Comparison of ENCODE assay signal across 12 cellular contexts in the genomic region with DNA sequence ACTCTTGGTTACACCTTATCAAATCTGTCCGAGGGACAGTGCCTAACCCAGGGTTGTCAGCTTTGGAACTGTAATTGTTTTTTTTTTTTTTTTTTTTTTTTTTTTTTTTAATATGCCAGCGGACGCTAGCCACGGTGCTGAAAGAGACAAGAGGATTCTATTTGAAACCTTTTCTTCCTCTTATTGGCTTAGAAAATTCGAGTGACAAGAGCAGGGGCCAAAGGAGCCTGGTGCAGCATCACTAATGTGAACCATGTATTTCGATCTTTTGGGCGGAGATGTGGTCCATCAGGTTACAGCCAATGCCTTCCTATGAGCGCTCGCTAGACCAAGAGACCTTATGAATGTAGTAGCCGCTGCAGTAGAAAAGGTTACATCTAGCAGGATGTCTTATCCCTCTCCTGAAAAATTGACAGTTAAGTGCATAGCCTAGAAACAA.
A peak's percentile ranks its signal among the peaks of the same experiment; 100 is the strongest.
DNase-seq lines count a peak whose midpoint lies in the region; ATAC-seq lines count a peak whose summit lies in the region.
"Had no signal": no experiment of that assay in that cellular context is flagged by ENCODE, and none has a peak within 500 bp of the region (broad histone marks: within the 10 kb centered on the region; RNA-seq: fewer than 3 reads in every experiment).

No MANE protein-coding gene starts in this region.

- DNase-seq in ACHN = peak; percentile 37
- peak; percentile 34 for DNase-seq in adipocyte (ENCODE audit: low read depth)
- no peak for DNase-seq in stimulated activated naive B cell treated with anti-CD40 and anti-IgM and Interleukin-4, amounts not matched to agents 10 μg/mL and 1 μg/mL and 100 μg/mL, for 72 hours
- no peak for DNase-seq in RPMI8226
- DNase-seq in activated naive CD4-positive, alpha-beta T cell (lab: John Stamatoyannopoulos, UW) = no peak
- no peak for DNase-seq in activated naive CD8-positive, alpha-beta T cell treated with anti-CD3 and anti-CD28 coated beads, Interleukin-2, amount 50 U/mL, for 24 hours
- DNase-seq: activated gamma-delta T cell, kidney glomerular epithelial cell had no signal

- in situ Hi-C loops in ACHN (cut with HindIII; ENCODE audit: low pct_ligation_motif_present, low pct_unique_long_range_greater_than_20kb, low sequenced_read_pairs) = no loop called here

- H3K9me3 ChIP-seq in HUES48 (ENCODE audit: control insufficient read depth, insufficient read depth, low read length) (no peaks in the 10 kb centered on the region), adipocyte (ENCODE audit: control insufficient read depth, low read length) (no peaks in the 10 kb centered on the region), iPS-18c (ENCODE audit: control insufficient read depth, insufficient read depth, low read length) (no peaks in the 10 kb centered on the region)
- H3K9me3 ChIP-seq: BLaER1 treated with 17β-estradiol and CSF1 and Interleukin-3, amounts not matched to agents 10 nM and 100 nM had no signal

- H3K27me3 ChIP-seq in HUES48 (ENCODE audit: control insufficient read depth, insufficient read depth, low read length) (peaks cover 26% of the 10 kb centered on the region), adipocyte (replicated peaks; ENCODE audit: control insufficient read depth, insufficient read depth, low read length) (peaks cover 25% of the 10 kb centered on the region)
- H3K27me3 ChIP-seq: BLaER1 treated with 17β-estradiol and CSF1 and Interleukin-3, amounts not matched to agents 10 nM and 100 nM had no signal

- no peak for ATAC-seq in stimulated activated naive B cell treated with anti-CD40 and anti-IgM and Interleukin-4, amounts not matched to agents 10 μg/mL and 1 μg/mL and 100 μg/mL, for 72 hours (replicated peaks)
- no peak for ATAC-seq in activated naive CD8-positive, alpha-beta T cell treated with anti-CD3 and anti-CD28 coated beads, Interleukin-2, amount 50 U/mL, for 24 hours
- ATAC-seq: sciatic nerve had no signal

- H3K27ac Mint-ChIP-seq in stimulated activated naive B cell treated with anti-CD40 and anti-IgM and Interleukin-4, amounts not matched to agents 10 μg/mL and 1 μg/mL and 100 μg/mL, for 72 hours = no peak overlapping the region
- H3K27ac Mint-ChIP-seq in activated naive CD8-positive, alpha-beta T cell treated with anti-CD3 and anti-CD28 coated beads, Interleukin-2, amount 50 U/mL, for 24 hours = no peak overlapping the region

- no peaks in the 10 kb centered on the region for H3K36me3 Mint-ChIP-seq in stimulated activated naive B cell treated with anti-CD40 and anti-IgM and Interleukin-4, amounts not matched to agents 10 μg/mL and 1 μg/mL and 100 μg/mL, for 72 hours
- no peaks in the 10 kb centered on the region for H3K36me3 Mint-ChIP-seq in activated naive CD8-positive, alpha-beta T cell treated with anti-CD3 and anti-CD28 coated beads, Interleukin-2, amount 50 U/mL, for 24 hours (ENCODE audit: low read depth)

- H3K4me3 ChIP-seq in HUES48 (ENCODE audit: low read depth, low read length) (peak overlapping the region; percentile 45), adipocyte (ENCODE audit: low read length) (no peak overlapping the region), iPS-18c (ENCODE audit: insufficient read depth, low read depth, low read length) (peak overlapping the region; percentile 41; the same call in 1 of the 2 replicates)
- H3K4me3 ChIP-seq: BLaER1 treated with 17β-estradiol and CSF1 and Interleukin-3, amounts not matched to agents 10 nM and 100 nM had no signal

- no peak overlapping the region for H3K9ac ChIP-seq in HUES48 (ENCODE audit: low read depth, low read length)
- H3K9ac ChIP-seq in adipocyte (ENCODE audit: low read length) = no peak overlapping the region
- H3K9ac ChIP-seq: BLaER1 treated with 17β-estradiol and CSF1 and Interleukin-3, amounts not matched to agents 10 nM and 100 nM had no signal

- H3K4me3 Mint-ChIP-seq in stimulated activated naive B cell treated with anti-CD40 and anti-IgM and Interleukin-4, amounts not matched to agents 10 μg/mL and 1 μg/mL and 100 μg/mL, for 72 hours = no peak overlapping the region
- H3K4me3 Mint-ChIP-seq in activated naive CD8-positive, alpha-beta T cell treated with anti-CD3 and anti-CD28 coated beads, Interleukin-2, amount 50 U/mL, for 24 hours = no peak overlapping the region

- peaks cover 0 to 2% of the 10 kb centered on the region in 2 donors for H3K4me1 Mint-ChIP-seq in stimulated activated naive B cell treated with anti-CD40 and anti-IgM and Interleukin-4, amounts not matched to agents 10 μg/mL and 1 μg/mL and 100 μg/mL, for 72 hours
- H3K4me1 Mint-ChIP-seq in activated naive CD8-positive, alpha-beta T cell treated with anti-CD3 and anti-CD28 coated beads, Interleukin-2, amount 50 U/mL, for 24 hours = no peaks in the 10 kb centered on the region

- peaks cover 16 to 24% of the 10 kb centered on the region in 2 donors for H3K27me3 Mint-ChIP-seq in stimulated activated naive B cell treated with anti-CD40 and anti-IgM and Interleukin-4, amounts not matched to agents 10 μg/mL and 1 μg/mL and 100 μg/mL, for 72 hours
- H3K27me3 Mint-ChIP-seq in activated naive CD8-positive, alpha-beta T cell treated with anti-CD3 and anti-CD28 coated beads, Interleukin-2, amount 50 U/mL, for 24 hours = peaks cover 13% of the 10 kb centered on the region

- H3K4me1 ChIP-seq in HUES48 (ENCODE audit: control insufficient read depth, insufficient read depth, low read length) = peaks cover 3% of the 10 kb centered on the region; the same call in 1 of the 2 replicates
- no peaks in the 10 kb centered on the region for H3K4me1 ChIP-seq in adipocyte (ENCODE audit: control insufficient read depth, insufficient read depth, low read length)
- H3K4me1 ChIP-seq: BLaER1 treated with 17β-estradiol and CSF1 and Interleukin-3, amounts not matched to agents 10 nM and 100 nM had no signal

- no peaks in the 10 kb centered on the region for H3K9me3 Mint-ChIP-seq in stimulated activated naive B cell treated with anti-CD40 and anti-IgM and Interleukin-4, amounts not matched to agents 10 μg/mL and 1 μg/mL and 100 μg/mL, for 72 hours
- H3K9me3 Mint-ChIP-seq in activated naive CD8-positive, alpha-beta T cell treated with anti-CD3 and anti-CD28 coated beads, Interleukin-2, amount 50 U/mL, for 24 hours = no peaks in the 10 kb centered on the region

- H3K36me3 ChIP-seq in HUES48 (ENCODE audit: control insufficient read depth, insufficient read depth, low read length) (no peaks in the 10 kb centered on the region), adipocyte (ENCODE audit: control insufficient read depth, insufficient read depth, low read length, severe bottlenecking) (no peaks in the 10 kb centered on the region)
- H3K36me3 ChIP-seq: BLaER1 treated with 17β-estradiol and CSF1 and Interleukin-3, amounts not matched to agents 10 nM and 100 nM had no signal

- no peak overlapping the region for H3K27ac ChIP-seq in HUES48 (ENCODE audit: low read depth, low read length)
- H3K27ac ChIP-seq: BLaER1 treated with 17β-estradiol and CSF1 and Interleukin-3, amounts not matched to agents 10 nM and 100 nM had no signal

Comparison
In these comparisons a context has a peak if more than half of its experiments do, and no peak if none do; other contexts are left out.
1. DNase-seq: peak in ACHN (single experiment) and adipocyte (single experiment); none in stimulated activated naive B cell treated with anti-CD40 and anti-IgM and Interleukin-4, amounts not matched to agents 10 μg/mL and 1 μg/mL and 100 μg/mL, for 72 hours (single experiment), RPMI8226 (single experiment), activated naive CD4-positive, alpha-beta T cell (0 of 4) and activated naive CD8-positive, alpha-beta T cell treated with anti-CD3 and anti-CD28 coated beads, Interleukin-2, amount 50 U/mL, for 24 hours (single experiment).